Comparison of ENCODE assay signal across 12 cellular contexts in genomic region chr9:112049834-112050516, GRCh38.
A peak's percentile ranks its signal among the peaks of the same experiment; 100 is the strongest.
DNase-seq lines count a peak whose midpoint lies in the region; ATAC-seq, FAIRE-seq and TF ChIP-seq lines count a peak whose summit lies in the region.
"Had no signal": no experiment of that assay in that cellular context is flagged by ENCODE, and none has a peak within 500 bp of the region (broad histone marks: within the 10 kb centered on the region; RNA-seq: fewer than 3 reads in every experiment).

No MANE protein-coding gene starts in this region.

- CTCF ChIA-PET in endothelial cell of umbilical vein (lab: Charles Lee) = interaction anchor here (0.8 to 3.0 kb wide), 7 partner anchors 10 to 32 kb away, joined by 3 to 12 read pairs (median 3); no protein-coding TSS in a partner anchor

- H3K4me3 ChIP-seq in right atrium auricular region (no peak overlapping the region), endothelial cell of umbilical vein (replicated peaks in 1 of 3; ENCODE audit: insufficient read depth in 1 of 3, low read depth in 1 of 3, low read length in 3 of 3) (no peak overlapping the region), muscle layer of colon (ENCODE audit: low read depth in 1 of 2, low read length in 2 of 2) (no peak overlapping the region), aorta (ENCODE audit: low read length in 2 of 2) (no peak overlapping the region)

- H3K9me3 ChIP-seq in right atrium auricular region = no peaks in the 10 kb centered on the region
- H3K9me3 ChIP-seq in endothelial cell of umbilical vein (replicated peaks; ENCODE audit: control insufficient read depth, insufficient read depth, low read length) = peaks cover 2% of the 10 kb centered on the region
- H3K9me3 ChIP-seq in muscle layer of colon (ENCODE audit: low read length) = no peaks in the 10 kb centered on the region
- H3K9me3 ChIP-seq in aorta (ENCODE audit: control insufficient read depth, low read length) = no peaks in the 10 kb centered on the region

- no peaks in the 10 kb centered on the region for H3K36me3 ChIP-seq in right atrium auricular region
- no peaks in the 10 kb centered on the region for H3K36me3 ChIP-seq in endothelial cell of umbilical vein (ENCODE audit: control insufficient read depth in 2 of 2, extremely low read depth in 1 of 2, insufficient read depth in 2 of 2, low read length in 2 of 2)
- H3K36me3 ChIP-seq in muscle layer of colon (ENCODE audit: insufficient read depth, low read length) = no peaks in the 10 kb centered on the region
- no peaks in the 10 kb centered on the region for H3K36me3 ChIP-seq in aorta (ENCODE audit: control insufficient read depth in 1 of 2, insufficient read depth in 2 of 2, low read length in 1 of 2)

- H3K9ac ChIP-seq in endothelial cell of umbilical vein (replicated peaks; ENCODE audit: extremely low read depth, insufficient read depth, low read length) (no peak overlapping the region), muscle layer of colon (ENCODE audit: low read length) (no peak overlapping the region)

- no peak for TF ChIP-seq POLR2A in endothelial cell of umbilical vein (IDR thresholded peaks at IDR 0.05; ENCODE audit: low read depth, low read length)

- peaks cover 0 to 23% of the 10 kb centered on the region in 2 donors for H3K4me1 ChIP-seq in right atrium auricular region
- peaks cover 32% of the 10 kb centered on the region for H3K4me1 ChIP-seq in endothelial cell of umbilical vein (ENCODE audit: control insufficient read depth, extremely low read depth, insufficient read depth, low read length)
- peaks cover 29% of the 10 kb centered on the region for H3K4me1 ChIP-seq in muscle layer of colon (ENCODE audit: insufficient read depth, low read length)
- peaks cover 4 to 6% of the 10 kb centered on the region in 2 donors for H3K4me1 ChIP-seq in aorta (ENCODE audit: control insufficient read depth in 1 of 2, insufficient read depth in 2 of 2, low read length in 2 of 2)

- peak overlapping the region in 1 of 2 donors; percentile 26 for H3K27ac ChIP-seq in right atrium auricular region
- H3K27ac ChIP-seq in endothelial cell of umbilical vein (ENCODE audit: insufficient read depth, low read depth, low read length) = peak overlapping the region; percentile 80
- peak overlapping the region; percentile 37 for H3K27ac ChIP-seq in muscle layer of colon (ENCODE audit: low read depth, low read length)
- H3K27ac ChIP-seq in aorta (ENCODE audit: low read depth in 1 of 2, low read length in 2 of 2) = no peak overlapping the region

- H4K20me1 ChIP-seq in endothelial cell of umbilical vein (replicated peaks; ENCODE audit: control insufficient read depth, extremely low read depth, insufficient read depth, low read length) = no peaks in the 10 kb centered on the region

- ATAC-seq in Right ventricle myocardium superior (ENCODE audit: poor library complexity) (peak; percentile 30), aorta (ENCODE audit: low FRiP score) (peak; percentile 54), GM19035 (IDR thresholded peaks at IDR 0.05; ENCODE audit: unreplicated experiment) (no peak)
- ATAC-seq: naive thymus-derived CD4-positive, alpha-beta T cell; stimulated activated naive CD8-positive, alpha-beta T cell treated with anti-CD3 and anti-CD28 coated beads, Interleukin-15, Interleukin-2, amounts not matched to agents 100 U/mL and 50 U/mL, for 24 hours had no signal

- TF ChIP-seq CTCF in right atrium auricular region (IDR thresholded peaks at IDR 0.05) (no peak), endothelial cell of umbilical vein (IDR thresholded peaks at IDR 0.05; ENCODE audit: extremely low read depth in 1 of 2, insufficient read depth in 1 of 2, low read depth in 1 of 2, low read length in 2 of 2) (no peak)

- in situ Hi-C loops in G401 (cut with HindIII; ENCODE audit: low sequenced_read_pairs) = no loop called here

- WGBS in aorta, 2 donors = 22 to 26% methylated on average over 4 of the region's 4 CpGs

- DNase-seq in Right ventricle myocardium superior = no peak
- no peak for DNase-seq in right atrium auricular region (ENCODE audit: low spot score)
- DNase-seq in endothelial cell of umbilical vein (ENCODE audit: low read depth, low spot score) = no peak
- no peak for DNase-seq in aorta
- DNase-seq in amniotic stem cell (lab: John Stamatoyannopoulos, UW) = no peak
- no peak for DNase-seq in G401 (ENCODE audit: low spot score)
- DNase-seq: activated naive CD8-positive, alpha-beta T cell treated with anti-CD3 and anti-CD28 coated beads for 36 hours; naive thymus-derived CD4-positive, alpha-beta T cell; NCI-H1694; stimulated activated naive CD8-positive, alpha-beta T cell treated with anti-CD3 and anti-CD28 coated beads, Interleukin-15, Interleukin-2, amounts not matched to agents 100 U/mL and 50 U/mL, for 24 hours had no signal

- peak; percentile 26 for FAIRE-seq in endothelial cell of umbilical vein (lab: Jason Lieb, UNC)

- H2AFZ ChIP-seq in endothelial cell of umbilical vein (ENCODE audit: low read depth, low read length) = no peak overlapping the region

- no TSS peak for BruUV-seq in endothelial cell of umbilical vein (replicated peaks; lab: Mats Ljungman, UMichigan)

- intact Hi-C loops in Right ventricle myocardium superior (cut with DNase I) (no loop called here), endothelial cell of umbilical vein (cut with micrococcal nuclease) (loop anchor here (1.0 kb wide), 1 partner anchor 9 kb away; no protein-coding TSS in a partner anchor), aorta (cut with DNase I) (loop anchor here in 1 of 2 donors (5.0 kb wide), 1 partner anchor 38 kb away; no protein-coding TSS in a partner anchor)

- POLR2A ChIA-PET in endothelial cell of umbilical vein (lab: Charles Lee) = interaction anchor here (1.8 kb wide), 1 partner anchor 11 kb away, joined by 6 read pairs; no protein-coding TSS in a partner anchor

- dilution Hi-C loops in endothelial cell of umbilical vein (cut with MboI; ENCODE audit: extremely low pct_ligation_motif_present, low sequenced_read_pairs) = no loop called here

- no peaks in the 10 kb centered on the region for H3K79me2 ChIP-seq in endothelial cell of umbilical vein (ENCODE audit: control insufficient read depth, insufficient read depth, low read length)

- no peak overlapping the region for H3K4me2 ChIP-seq in endothelial cell of umbilical vein (ENCODE audit: insufficient read depth, low read length)

- H3K27me3 ChIP-seq in right atrium auricular region (no peaks in the 10 kb centered on the region), endothelial cell of umbilical vein (ENCODE audit: control insufficient read depth in 2 of 2, insufficient read depth in 2 of 2, low read length in 2 of 2) (no peaks in the 10 kb centered on the region), muscle layer of colon (ENCODE audit: control insufficient read depth in 1 of 2, insufficient read depth in 2 of 2, low read length in 2 of 2) (no peaks in the 10 kb centered on the region), aorta (ENCODE audit: control insufficient read depth in 1 of 2, insufficient read depth in 2 of 2, low read length in 1 of 2) (no peaks in the 10 kb centered on the region)

- H3K9me1 ChIP-seq in endothelial cell of umbilical vein (replicated peaks; ENCODE audit: control insufficient read depth, extremely low read depth, insufficient read depth, low read length) = no peaks in the 10 kb centered on the region

TF ChIP-seq in endothelial cell of umbilical vein, 7 proteins besides CTCF, POLR2A, EP300 and RAD21:
- TF ChIP-seq FOS (IDR thresholded peaks at IDR 0.05; ENCODE audit: borderline replicate concordance, insufficient read depth, low read length) = no peak
- no peak for TF ChIP-seq EZH2 (IDR thresholded peaks at IDR 0.05; ENCODE audit: borderline replicate concordance, low read depth, low read length, severe bottlenecking)
- TF ChIP-seq GATA2 (IDR thresholded peaks at IDR 0.05; ENCODE audit: insufficient read depth, insufficient read length, low read depth, low read length) = no peak
- no peak for TF ChIP-seq POLR2AphosphoS5 (IDR thresholded peaks at IDR 0.05; ENCODE audit: insufficient read depth, low read depth, low read length)
- TF ChIP-seq MYC (IDR thresholded peaks at IDR 0.05; ENCODE audit: low read depth, low read length) = no peak
- TF ChIP-seq, protein P1, sequence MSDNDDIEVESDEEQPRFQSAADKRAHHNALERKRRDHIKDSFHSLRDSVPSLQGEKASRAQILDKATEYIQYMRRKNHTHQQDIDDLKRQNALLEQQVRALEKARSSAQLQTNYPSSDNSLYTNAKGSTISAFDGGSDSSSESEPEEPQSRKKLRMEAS (IDR thresholded peaks at IDR 0.05; ENCODE audit: insufficient read depth, insufficient read length) = no peak
- TF ChIP-seq JUN (IDR thresholded peaks at IDR 0.05; ENCODE audit: borderline replicate concordance, insufficient read depth, insufficient read length, low read depth) = no peak

Comparison
In these comparisons a context has a peak if more than half of its experiments do, and no peak if none do; other contexts are left out.
1. H3K27ac ChIP-seq: peak in endothelial cell of umbilical vein (single experiment) and muscle layer of colon (single experiment); none in aorta (0 of 2).